Comparison of ENCODE assay signal across 12 cellular contexts in genomic region chr1:229310833-229311232, GRCh38.
"Had no signal": no experiment of that assay in that cellular context is flagged by ENCODE, and none has a peak within 500 bp of the region (broad histone marks: within the 10 kb centered on the region; RNA-seq: fewer than 3 reads in every experiment).

No MANE protein-coding gene starts in this region.

- H3K4me1 Mint-ChIP-seq: activated naive CD4-positive, alpha-beta T cell treated with anti-CD3 and anti-CD28 coated beads, Interleukin-2, amount 50 U/mL, for 24 hours had no signal

- ATAC-seq: gastroesophageal sphincter, left colon had no signal

- H3K27me3 Mint-ChIP-seq: activated naive CD4-positive, alpha-beta T cell treated with anti-CD3 and anti-CD28 coated beads, Interleukin-2, amount 50 U/mL, for 24 hours had no signal

- H3K4me3 Mint-ChIP-seq: activated naive CD4-positive, alpha-beta T cell treated with anti-CD3 and anti-CD28 coated beads, Interleukin-2, amount 50 U/mL, for 24 hours had no signal

- H3K27ac Mint-ChIP-seq: activated naive CD4-positive, alpha-beta T cell treated with anti-CD3 and anti-CD28 coated beads, Interleukin-2, amount 50 U/mL, for 24 hours had no signal

- DNase-seq: activated CD4-positive, alpha-beta T cell treated with anti-CD3 and anti-CD28 coated beads, Interleukin-2, amount 50 U/mL, for 1 hour; activated effector memory CD4-positive, alpha-beta T cell treated with Interleukin-2 at 50 U/mL for 16 hours; activated T-cell treated with anti-CD3 and anti-CD28 coated beads for 4 hours; esophagus squamous epithelium; hippocampal formation; left colon; mesenchymal stem cell; retina; small intestine; stomach had no signal

- H3K9me3 Mint-ChIP-seq: activated naive CD4-positive, alpha-beta T cell treated with anti-CD3 and anti-CD28 coated beads, Interleukin-2, amount 50 U/mL, for 24 hours had no signal
